Comparison of ENCODE assay signal across 37 cellular contexts in the genomic region with DNA sequence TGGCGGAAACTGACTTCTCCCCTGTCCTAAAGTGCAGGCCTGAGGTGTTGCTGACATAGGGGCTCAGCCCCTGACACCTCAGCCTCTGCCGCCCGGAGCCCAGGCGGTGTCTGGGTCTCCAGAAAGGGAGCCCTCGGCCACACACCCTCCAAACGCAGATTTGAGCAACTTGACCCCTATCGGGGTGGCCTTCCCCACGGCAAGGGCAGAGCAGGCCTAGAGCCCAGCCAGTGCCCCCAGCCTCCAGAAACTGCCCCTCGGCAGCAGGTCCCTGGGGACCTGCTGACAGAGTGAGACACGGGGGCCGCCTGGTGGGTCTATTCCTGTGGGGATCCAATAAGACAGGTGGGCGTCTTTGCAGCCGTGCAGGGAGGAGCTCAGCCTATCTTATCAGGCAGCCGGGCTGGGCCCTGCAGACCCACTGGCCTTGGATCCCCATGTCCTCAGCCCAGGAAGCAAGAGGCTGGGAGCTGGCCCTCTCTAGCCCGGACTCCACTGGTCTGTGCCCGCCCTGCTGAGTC. TPM values are rescaled to one million over a fixed set of nuclear protein-coding genes. Genes with fewer than 3 reads are reported as not detected.
DNase-seq lines count a peak whose midpoint lies in the region; ATAC-seq, FAIRE-seq and TF ChIP-seq lines count a peak whose summit lies in the region.
"Had no signal": no experiment of that assay in that cellular context is flagged by ENCODE, and none has a peak within 500 bp of the region (broad histone marks: within the 10 kb centered on the region; RNA-seq: fewer than 3 reads in every experiment).

No MANE protein-coding gene starts in this region.

- H3K9me3 ChIP-seq in body of pancreas (no peaks in the 10 kb centered on the region), psoas muscle (no peaks in the 10 kb centered on the region)
- H3K9me3 ChIP-seq: right atrium auricular region, spleen, thoracic aorta had no signal

- H3K9me3 Mint-ChIP-seq in activated T-cell treated with anti-CD3 and anti-CD28 coated beads, Interleukin-2, amount 50 U/mL, for 24 hours, result no peaks in the 10 kb centered on the region
- H3K9me3 Mint-ChIP-seq: activated CD4-positive, alpha-beta memory T cell treated with anti-CD3 and anti-CD28 coated beads for 36 hours; activated naive CD4-positive, alpha-beta T cell treated with anti-CD3 and anti-CD28 coated beads, Interleukin-2, amount 50 U/mL, for 72 hours; activated T-helper 2 cell treated with anti-CD3 and anti-CD28 coated beads, Interferon-gamma antibody, Interleukin-2, Interleukin-4, amounts not matched to agents 10 μg/mL and 5 μg/mL and 100 μg/mL, durations not matched to agents 14 hours and 24 hours and 36 hours; CD8-positive, alpha-beta T cell; memory B cell; stimulated activated naive CD8-positive, alpha-beta T cell treated with anti-CD3 and anti-CD28 coated beads, Interleukin-15, Interleukin-2, amounts not matched to agents 100 ng/mL and 50 ng/mL, for 24 hours; T-helper 1 cell treated with Interleukin-12 subunit alpha and Interleukin-12 subunit beta and Interleukin-4 antibody, amounts not matched to agents 30 μg/mL and 1 μg/mL, for 36 hours had no signal

- WGBS in body of pancreas, 2 donors, result 77% methylated on average over 13 of the region's 16 CpGs; no CpG with 5 or more reads in 1 of the 2 donors
- WGBS in psoas muscle, 3 donors, result 81 to 88% (median 84%) methylated on average over 15 to 16 of the region's 16 CpGs

- H3K27me3 ChIP-seq in body of pancreas (no peaks in the 10 kb centered on the region), psoas muscle (ENCODE audit: insufficient read depth in 3 of 3, low read length in 2 of 3) (no peaks in the 10 kb centered on the region)
- H3K27me3 ChIP-seq: right atrium auricular region had no signal

- peaks cover 19% of the 10 kb centered on the region for H3K4me1 ChIP-seq in body of pancreas
- no peaks in the 10 kb centered on the region for H3K4me1 ChIP-seq in psoas muscle

- no peak for TF ChIP-seq CTCF in body of pancreas (IDR thresholded peaks at IDR 0.05)
- no peak for TF ChIP-seq CTCF in psoas muscle (IDR thresholded peaks at IDR 0.05)
- TF ChIP-seq CTCF in D721Med (IDR thresholded peaks at IDR 0.05; ENCODE audit: insufficient read depth, missing control alignments), result no peak

- H3K36me3 Mint-ChIP-seq in activated T-cell treated with anti-CD3 and anti-CD28 coated beads, Interleukin-2, amount 50 U/mL, for 24 hours (ENCODE audit: low read depth), result peaks cover 31% of the 10 kb centered on the region
- H3K36me3 Mint-ChIP-seq: activated naive CD4-positive, alpha-beta T cell treated with anti-CD3 and anti-CD28 coated beads, Interleukin-2, amount 50 U/mL, for 72 hours had no signal

- no peak for FAIRE-seq in D721Med (lab: Jason Lieb, UNC)
- FAIRE-seq: colon, GM12892 had no signal

- H3K36me3 ChIP-seq in body of pancreas (replicated peaks in 1 of 2; ENCODE audit: insufficient read depth in 1 of 2, low read depth in 2 of 2) (peaks cover 10 to 22% of the 10 kb centered on the region in 2 donors), psoas muscle (ENCODE audit: insufficient read depth in 1 of 2, low read depth in 1 of 2) (peaks cover 2 to 69% of the 10 kb centered on the region in 2 donors)

- H3K4me3 ChIP-seq in body of pancreas, result no peak overlapping the region
- no peak overlapping the region for H3K4me3 ChIP-seq in psoas muscle
- H3K4me3 ChIP-seq: right atrium auricular region, SK-N-MC, spleen, thoracic aorta had no signal

- intact Hi-C loops in body of pancreas (cut with DNase I) (loop anchor here (5.0 kb wide), 1 partner anchor 43 kb away; the partner anchor contains the start of gene INTS1), psoas muscle (cut with DNase I) (no loop called here)

- no peak overlapping the region for H3K4me3 Mint-ChIP-seq in activated T-cell treated with anti-CD3 and anti-CD28 coated beads, Interleukin-2, amount 50 U/mL, for 24 hours
- H3K4me3 Mint-ChIP-seq: activated CD4-positive, alpha-beta memory T cell treated with anti-CD3 and anti-CD28 coated beads for 36 hours; CD8-positive, alpha-beta T cell; memory B cell; stimulated activated naive CD8-positive, alpha-beta T cell treated with anti-CD3 and anti-CD28 coated beads, Interleukin-15, Interleukin-2, amounts not matched to agents 100 ng/mL and 50 ng/mL, for 24 hours; T-helper 1 cell treated with Interleukin-12 subunit alpha and Interleukin-12 subunit beta and Interleukin-4 antibody, amounts not matched to agents 30 μg/mL and 1 μg/mL, for 36 hours had no signal

- H3K27ac ChIP-seq in body of pancreas, result peak overlapping the region in 3 of 4 donors; percentile 43 to 70 (median 69)
- peak overlapping the region; percentile 16 for H3K27ac ChIP-seq in psoas muscle
- H3K27ac ChIP-seq: right atrium auricular region, SK-N-MC, spleen, thoracic aorta had no signal

- DNase-seq in activated T-cell treated with anti-CD3 and anti-CD28 coated beads, Interleukin-2, amount 50 U/mL, for 24 hours, result no peak
- no peak for DNase-seq in activated T-cell treated with anti-CD3 and anti-CD28 coated beads, Interleukin-2, amount 50 U/mL, for 1 hour
- peak; percentile 49 for DNase-seq in NAMALWA (ENCODE audit: low spot score)
- DNase-seq in body of pancreas, result peak in 1 of 4 donors; percentile 24
- DNase-seq in psoas muscle, result peak in 1 of 2 donors; percentile 58
- no peak for DNase-seq in dermis blood vessel endothelial cell
- DNase-seq in NCI-H345 (lab: John Stamatoyannopoulos, UW), result no peak
- no peak for DNase-seq in D721Med (ENCODE audit: insufficient read length, low spot score)
- DNase-seq: activated CD4-positive, alpha-beta T cell treated with anti-CD3 and anti-CD28 coated beads for 1 hour; activated CD8-positive, alpha-beta memory T cell treated with anti-CD3 and anti-CD28 coated beads, Interleukin-2, amount 50 U/mL, for 48 hours; AML-193; amygdala; CD8-positive, alpha-beta T cell; DMS153; effector CD8-positive, alpha-beta T cell; hypothalamus; KBM-7; left cardiac atrium; NCI-H1092 treated with DMSO at 0.1 percent for 48 hours; NCI-H1694 treated with DMSO at 0.1 percent for 48 hours; RPMI8226; spleen; stimulated activated CD4-positive, alpha-beta T cell treated with anti-CD3 and anti-CD28 coated beads, Interleukin-2, amount 100 ng/mL, for 24 hours; stimulated activated CD8-positive, alpha-beta memory T cell treated with anti-CD3 and anti-CD28 coated beads, Interleukin-4, amount 100 ng/mL, for 48 hours had no signal

- H3K27me3 Mint-ChIP-seq in activated T-cell treated with anti-CD3 and anti-CD28 coated beads, Interleukin-2, amount 50 U/mL, for 24 hours, result no peaks in the 10 kb centered on the region
- H3K27me3 Mint-ChIP-seq: activated CD4-positive, alpha-beta memory T cell treated with anti-CD3 and anti-CD28 coated beads for 36 hours; stimulated activated naive CD8-positive, alpha-beta T cell treated with anti-CD3 and anti-CD28 coated beads, Interleukin-15, Interleukin-2, amounts not matched to agents 100 ng/mL and 50 ng/mL, for 24 hours had no signal

- no peak for ATAC-seq in body of pancreas
- ATAC-seq in psoas muscle, result peak in 3 of 4 donors; percentile 1 to 5 (median 4)
- ATAC-seq: activated naive CD4-positive, alpha-beta T cell treated with anti-CD3 and anti-CD28 coated beads, Interleukin-2, amount 50 U/mL, for 72 hours; CD8-positive, alpha-beta T cell had no signal

- H3K4me1 Mint-ChIP-seq in activated T-cell treated with anti-CD3 and anti-CD28 coated beads, Interleukin-2, amount 50 U/mL, for 24 hours (ENCODE audit: low read depth), result peaks cover 3% of the 10 kb centered on the region

- TF ChIP-seq POLR2A in body of pancreas (IDR thresholded peaks at IDR 0.05), result no peak

- peak overlapping the region; percentile 50 for H3K27ac Mint-ChIP-seq in activated T-cell treated with anti-CD3 and anti-CD28 coated beads, Interleukin-2, amount 50 U/mL, for 24 hours
- H3K27ac Mint-ChIP-seq: activated CD4-positive, alpha-beta memory T cell treated with anti-CD3 and anti-CD28 coated beads for 36 hours; activated T-helper 2 cell treated with anti-CD3 and anti-CD28 coated beads, Interferon-gamma antibody, Interleukin-2, Interleukin-4, amounts not matched to agents 10 μg/mL and 5 μg/mL and 100 μg/mL, durations not matched to agents 14 hours and 24 hours and 36 hours; CD8-positive, alpha-beta T cell; memory B cell; stimulated activated naive CD8-positive, alpha-beta T cell treated with anti-CD3 and anti-CD28 coated beads, Interleukin-15, Interleukin-2, amounts not matched to agents 100 ng/mL and 50 ng/mL, for 24 hours; T-helper 1 cell treated with Interleukin-12 subunit alpha and Interleukin-12 subunit beta and Interleukin-4 antibody, amounts not matched to agents 30 μg/mL and 1 μg/mL, for 36 hours had no signal

RNA-seq across cellular contexts. Expression of gene TMEM184A, which starts 11.0 kb away (rescaled TPM):
- total RNA-seq in body of pancreas (10 to 100 TPM; 21.0 to 65.3 TPM), psoas muscle (1 to 10 TPM; 2.8 to 6.0 (median 2.9) TPM), dermis blood vessel endothelial cell (under 0.01 and 0.05 TPM in 2 replicates)
- 1 to 10 TPM in 2 of 3 donors, under 1 TPM in 1; 0.40 to 1.4 (median 1.1) TPM for polyA plus RNA-seq in psoas muscle
- total RNA-seq: A673; activated CD4-positive, alpha-beta memory T cell treated with anti-CD3 and anti-CD28 coated beads for 36 hours; CD8-positive, alpha-beta T cell had no signal
- polyA plus RNA-seq: neural cell had no signal

RNA-seq across cellular contexts. Expression of gene MAFK, which starts 14.5 kb away (rescaled TPM):
- total RNA-seq in body of pancreas, result 10 to 100 TPM; 25.7 to 52.7 TPM
- total RNA-seq in psoas muscle, result 100 to 1,000 TPM in 1 of 4 donors, 10 to 100 TPM in 3; 59.1 to 103 (median 77.5) TPM
- 100 to 1,000 TPM in 1 of 3 donors, 10 to 100 TPM in 2; 36.7 to 138 (median 62.9) TPM for polyA plus RNA-seq in psoas muscle
- 34.7 and 42.9 TPM in 2 replicates for total RNA-seq in dermis blood vessel endothelial cell

RNA-seq across cellular contexts. Expression of gene PSMG3, which starts 24.9 kb away (rescaled TPM):
- total RNA-seq in body of pancreas, result 10 to 100 TPM; 34.0 to 39.6 TPM
- total RNA-seq in psoas muscle, result 10 to 100 TPM; 11.8 to 18.2 (median 14.6) TPM
- polyA plus RNA-seq in psoas muscle, result 10 to 100 TPM; 33.4 to 59.1 (median 54.1) TPM
- 12.6 and 20.1 TPM in 2 replicates for total RNA-seq in dermis blood vessel endothelial cell

RNA-seq across cellular contexts. Expression of gene INTS1, which starts 40.8 kb away (rescaled TPM):
- 10 to 100 TPM; 66.3 to 72.9 TPM for total RNA-seq in body of pancreas
- total RNA-seq in psoas muscle, result 10 to 100 TPM; 61.3 to 77.6 (median 68.9) TPM
- polyA plus RNA-seq in psoas muscle, result 10 to 100 TPM; 38.8 to 70.7 (median 44.0) TPM
- total RNA-seq in dermis blood vessel endothelial cell, result 44.6 and 80.1 TPM in 2 replicates
